ENCODE assay signal across 8 cellular contexts in genomic region chr17:60392845-60393702, GRCh38. TPM values are rescaled to one million over a fixed set of nuclear protein-coding genes. Genes with fewer than 3 reads are reported as not detected.
DNase-seq lines count a peak whose midpoint lies in the region; ATAC-seq and TF ChIP-seq lines count a peak whose summit lies in the region.

No MANE protein-coding gene starts in this region.

- H3K36me3 ChIP-seq in RWPE2 (ENCODE audit: low read depth) (no peaks in the 10 kb centered on the region), body of pancreas (replicated peaks in 1 of 2; ENCODE audit: insufficient read depth in 1 of 2, low read depth in 2 of 2) (no peaks in the 10 kb centered on the region)

- peak overlapping the region; percentile 85 for H3K27ac ChIP-seq in RWPE2 (ENCODE audit: poor library complexity, severe bottlenecking)
- H3K27ac ChIP-seq in body of pancreas, result peak overlapping the region; percentile 71 to 98 (median 93)

- TF ChIP-seq CTCF in RWPE2 (IDR thresholded peaks at IDR 0.05; ENCODE audit: poor library complexity, severe bottlenecking) (no peak), body of pancreas (IDR thresholded peaks at IDR 0.05) (no peak)

- DNase-seq in EH (ENCODE audit: low read depth), result peak; percentile 60
- peak; percentile 89 to 91 for DNase-seq in Kasumi-1 (lab: John Stamatoyannopoulos, UW)
- no peak for DNase-seq in RWPE2 (ENCODE audit: low spot score)
- peak; percentile 61 to 75 (median 70) for DNase-seq in body of pancreas
- DNase-seq in kidney glomerular epithelial cell (lab: John Stamatoyannopoulos, UW), result peak; percentile 72
- DNase-seq in stimulated activated CD4-positive, alpha-beta T cell treated with anti-CD3 and anti-CD28 coated beads, Interleukin-1b, Interleukin-23, amount 100 ng/mL, for 48 hours, result peak; percentile 39
- DNase-seq in foreskin melanocyte, result no peak

- no peaks in the 10 kb centered on the region for H3K9me3 ChIP-seq in RWPE2 (ENCODE audit: severe bottlenecking)
- no peaks in the 10 kb centered on the region for H3K9me3 ChIP-seq in body of pancreas

- H3K4me1 ChIP-seq in RWPE2 (ENCODE audit: insufficient read depth, poor library complexity, severe bottlenecking) (peaks cover 23% of the 10 kb centered on the region), body of pancreas (peaks cover 28% of the 10 kb centered on the region)

- H3K27me3 ChIP-seq in RWPE2 (ENCODE audit: insufficient read depth, poor library complexity, severe bottlenecking) (no peaks in the 10 kb centered on the region), body of pancreas (no peaks in the 10 kb centered on the region)

- intact Hi-C loops in body of pancreas (cut with DNase I), result no loop called here

- ATAC-seq in RWPE2 (ENCODE audit: low read depth) (peak; percentile 1; the same call in 1 of the 3 replicates), body of pancreas (no peak), HG03175 (IDR thresholded peaks at IDR 0.05; ENCODE audit: unreplicated experiment) (no peak)

- WGBS in body of pancreas, 2 donors, result 16 to 17% methylated on average over 17 of the region's 17 CpGs

- H3K4me3 ChIP-seq in RWPE2 (ENCODE audit: severe bottlenecking), result peak overlapping the region; percentile 48
- H3K4me3 ChIP-seq in body of pancreas, result peak overlapping the region; percentile 79 to 92

- no peak for TF ChIP-seq POLR2A in body of pancreas (IDR thresholded peaks at IDR 0.05)

RNA-seq across cellular contexts. Expression of gene USP32, which starts 1.1 kb away (rescaled TPM):
- total RNA-seq in body of pancreas, result 10 to 100 TPM; 15.8 to 19.7 TPM

RNA-seq across cellular contexts. Expression of gene CHCT1, which starts 29.2 kb away (rescaled TPM):
- not detected for total RNA-seq in body of pancreas

Comparison
In these comparisons a context has a peak if more than half of its experiments do, and no peak if none do; other contexts are left out.
1. DNase-seq: peak in EH (single experiment), Kasumi-1 (2 of 2), body of pancreas (4 of 4), kidney glomerular epithelial cell (single experiment) and stimulated activated CD4-positive, alpha-beta T cell treated with anti-CD3 and anti-CD28 coated beads, Interleukin-1b, Interleukin-23, amount 100 ng/mL, for 48 hours (single experiment); none in RWPE2 (single experiment) and foreskin melanocyte (single experiment).